Comparison of ENCODE assay signal across 8 cellular contexts in the genomic region with DNA sequence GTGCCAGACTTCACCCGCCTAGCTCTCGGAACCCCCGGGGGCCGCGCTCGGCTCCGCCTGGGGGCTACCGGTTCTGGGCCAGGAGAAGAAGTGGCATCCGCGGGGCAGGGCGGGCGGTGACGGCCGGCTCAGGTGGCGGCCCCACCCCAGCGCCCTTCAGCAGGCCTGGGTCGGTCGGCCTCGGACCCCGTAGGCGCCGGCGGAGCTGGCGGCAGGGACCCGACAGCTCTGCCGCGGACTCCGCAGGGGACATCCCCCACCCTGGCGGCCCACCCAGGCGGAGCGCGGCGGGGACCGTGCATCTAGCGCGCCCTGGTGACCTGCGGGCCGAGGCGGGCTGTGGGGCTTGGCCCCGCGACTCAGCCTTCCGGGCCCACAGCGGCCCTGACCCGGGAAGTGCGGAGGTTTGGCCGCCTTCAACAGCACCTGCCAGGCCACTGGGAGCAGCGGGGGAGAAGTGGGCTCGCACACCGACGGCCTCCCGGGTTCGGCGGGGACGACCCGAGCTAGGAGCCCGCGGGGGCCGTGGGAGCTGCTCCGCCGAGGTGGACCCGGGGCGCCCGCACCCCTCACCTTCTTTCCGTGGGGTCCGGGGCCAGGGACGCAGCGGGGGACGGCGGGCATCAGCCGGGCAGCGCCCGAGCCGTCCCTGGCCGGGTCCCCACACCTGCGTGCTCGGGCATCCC.
A peak's percentile ranks its signal among the peaks of the same experiment; 100 is the strongest.
DNase-seq lines count a peak whose midpoint lies in the region; ATAC-seq lines count a peak whose summit lies in the region.

No MANE protein-coding gene starts in this region.

- peak overlapping the region in 1 of 2 donors; percentile 23 for H3K27ac ChIP-seq in mucosa of rectum (ENCODE audit: low read depth in 2 of 2, low read length in 2 of 2)

- ATAC-seq in HG03432 (IDR thresholded peaks at IDR 0.05; ENCODE audit: unreplicated experiment): peak; percentile 31
- ATAC-seq in HG03025 (IDR thresholded peaks at IDR 0.05; ENCODE audit: low FRiP score, unreplicated experiment): no peak

- peaks cover 21 to 25% of the 10 kb centered on the region in 2 donors for H3K4me1 ChIP-seq in mucosa of rectum (ENCODE audit: control insufficient read depth in 2 of 2, insufficient read depth in 2 of 2, low read length in 2 of 2)

- DNase-seq in AG20443 (ENCODE audit: low spot score) (peak; percentile 30), ecto neural progenitor cell (ENCODE audit: low spot score) (peak; percentile 63), NCI-H128 (lab: John Stamatoyannopoulos, UW; ENCODE audit: unreplicated experiment) (no peak), NCI-H1694 treated with DMSO at 0.1 percent for 48 hours (lab: John Stamatoyannopoulos, UW) (no peak), glomerular visceral epithelial cell (ENCODE audit: extremely low spot score) (no peak)

- H3K27me3 ChIP-seq in mucosa of rectum (ENCODE audit: control insufficient read depth in 2 of 2, insufficient read depth in 2 of 2, low read length in 2 of 2): peaks cover 0 to 14% of the 10 kb centered on the region in 2 donors

- H3K9ac ChIP-seq in mucosa of rectum (ENCODE audit: low read depth in 1 of 2, low read length in 2 of 2): peak overlapping the region in 1 of 2 donors; percentile 68

- H3K4me3 ChIP-seq in mucosa of rectum (ENCODE audit: low read length in 2 of 2): peak overlapping the region; percentile 61 to 72

- no peaks in the 10 kb centered on the region for H3K36me3 ChIP-seq in mucosa of rectum (ENCODE audit: control insufficient read depth in 2 of 2, insufficient read depth in 2 of 2, low read length in 2 of 2)

- no peaks in the 10 kb centered on the region for H3K9me3 ChIP-seq in mucosa of rectum (ENCODE audit: control insufficient read depth in 2 of 2, low read length in 2 of 2)

Comparison
In these comparisons a context has a peak if more than half of its experiments do, and no peak if none do; other contexts are left out.
1. DNase-seq: peak in AG20443 (single experiment) and ecto neural progenitor cell (single experiment); none in NCI-H128 (single experiment), NCI-H1694 treated with DMSO at 0.1 percent for 48 hours (single experiment) and glomerular visceral epithelial cell (single experiment).